Comparison of ENCODE assay signal across 11 cellular contexts in the genomic region with DNA sequence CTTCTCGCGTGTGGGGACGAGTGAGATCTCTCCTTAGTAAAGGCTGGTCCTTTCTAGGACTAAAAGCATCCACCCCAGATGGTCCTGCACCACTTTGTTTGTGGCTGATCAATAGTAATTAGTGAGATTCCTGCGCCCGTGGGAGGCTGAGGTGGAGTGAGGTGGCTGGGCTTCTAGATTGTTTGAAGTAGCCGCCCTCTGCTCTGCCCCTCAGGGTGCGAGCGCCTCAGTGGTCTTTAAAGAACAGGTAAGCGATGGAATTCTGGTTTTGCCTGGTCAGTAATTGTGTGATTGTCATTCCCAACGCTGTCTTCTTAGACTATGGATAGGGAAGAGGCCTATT. TPM values are rescaled to one million over a fixed set of nuclear protein-coding genes. Genes with fewer than 3 reads are reported as not detected.
DNase-seq lines count a peak whose midpoint lies in the region; ATAC-seq, FAIRE-seq and TF ChIP-seq lines count a peak whose summit lies in the region.
"Had no signal": no experiment of that assay in that cellular context is flagged by ENCODE, and none has a peak within 500 bp of the region (broad histone marks: within the 10 kb centered on the region; RNA-seq: fewer than 3 reads in every experiment).

No MANE protein-coding gene starts in this region.

- peaks cover 5 to 20% (median 13%) of the 10 kb centered on the region in 3 donors for H3K4me1 Mint-ChIP-seq in IgD-negative memory B cell
- peaks cover 19% of the 10 kb centered on the region for H3K4me1 Mint-ChIP-seq in activated T-helper 17 cell treated with anti-CD3 and anti-CD28 coated beads, Interleukin-2, amount 50 U/mL, for 72 hours

- ATAC-seq in activated T-helper 17 cell treated with anti-CD3 and anti-CD28 coated beads, Interleukin-2, amount 50 U/mL, for 72 hours (replicated peaks): no peak
- no peak for ATAC-seq in stimulated activated naive CD8-positive, alpha-beta T cell treated with anti-CD3 and anti-CD28 coated beads, Interleukin-15, Interleukin-2, amounts not matched to agents 100 U/mL and 50 U/mL, for 24 hours
- no peak for ATAC-seq in HG03439 (IDR thresholded peaks at IDR 0.05; ENCODE audit: unreplicated experiment)
- no peak for ATAC-seq in GM19324 (IDR thresholded peaks at IDR 0.05; ENCODE audit: low FRiP score, unreplicated experiment)

- H3K4me3 ChIP-seq in keratinocyte (ENCODE audit: control insufficient read depth in 2 of 3, extremely low read depth in 1 of 3, insufficient read depth in 2 of 3, low read depth in 1 of 3, low read length in 3 of 3): peak overlapping the region in 1 of 3 experiments; percentile 43

- TF ChIP-seq CTCF in keratinocyte (optimal IDR thresholded peaks at IDR 0.05 in 1 of 3, IDR thresholded peaks at IDR 0.05 in 1 of 3, conservative IDR thresholded peaks at IDR 0.05 in 1 of 3; ENCODE audit: extremely low read depth in 1 of 3, insufficient read depth in 2 of 3, low read length in 3 of 3): no peak

- H3K9ac ChIP-seq in keratinocyte (ENCODE audit: control insufficient read depth, extremely low read depth, insufficient read depth, low read length): peak overlapping the region; percentile 86

- peaks cover 22% of the 10 kb centered on the region for H3K4me1 ChIP-seq in keratinocyte (ENCODE audit: control insufficient read depth, extremely low read depth, insufficient read depth, low read length)

- H3K36me3 ChIP-seq in keratinocyte (ENCODE audit: control insufficient read depth in 2 of 2, extremely low read depth in 1 of 2, insufficient read depth in 2 of 2, low read length in 2 of 2): peaks cover 2 to 10% of the 10 kb centered on the region in 2 experiments

- H3K79me2 ChIP-seq in keratinocyte (ENCODE audit: control insufficient read depth, insufficient read depth, low read length): peaks cover 71% of the 10 kb centered on the region

- no peaks in the 10 kb centered on the region for H4K20me1 ChIP-seq in keratinocyte (ENCODE audit: control insufficient read depth, extremely low read depth, insufficient read depth, low read length)

- H3K36me3 Mint-ChIP-seq in IgD-negative memory B cell: no peaks in the 10 kb centered on the region
- H3K36me3 Mint-ChIP-seq in activated T-helper 17 cell treated with anti-CD3 and anti-CD28 coated beads, Interleukin-2, amount 50 U/mL, for 72 hours (ENCODE audit: low read depth): peaks cover 24% of the 10 kb centered on the region

- H3K9me3 ChIP-seq in keratinocyte (ENCODE audit: control insufficient read depth, low read depth, low read length): no peaks in the 10 kb centered on the region

- dilution Hi-C loops in keratinocyte (cut with MboI; ENCODE audit: extremely low pct_ligation_motif_present, low sequenced_read_pairs): no loop called here

- no peak for FAIRE-seq in keratinocyte (lab: Jason Lieb, UNC)
- FAIRE-seq: frontal cortex had no signal

- no peaks in the 10 kb centered on the region for H3K9me3 Mint-ChIP-seq in IgD-negative memory B cell
- no peaks in the 10 kb centered on the region for H3K9me3 Mint-ChIP-seq in activated T-helper 17 cell treated with anti-CD3 and anti-CD28 coated beads, Interleukin-2, amount 50 U/mL, for 72 hours

- H2AFZ ChIP-seq in keratinocyte (ENCODE audit: control insufficient read depth, low read length): no peak overlapping the region

- DNase-seq in keratinocyte (ENCODE audit: low read depth, low spot score): no peak
- DNase-seq in stimulated activated naive CD8-positive, alpha-beta T cell treated with anti-CD3 and anti-CD28 coated beads, Interleukin-15, Interleukin-2, amounts not matched to agents 100 U/mL and 50 U/mL, for 24 hours: peak; percentile 24
- DNase-seq in activated CD4-positive, alpha-beta T cell treated with anti-CD3 and anti-CD28 coated beads, Interleukin-2, amount 50 U/mL, for 4 hours: no peak
- no peak for DNase-seq in globus pallidus (ENCODE audit: low spot score)

- peak overlapping the region; percentile 86 for H3K4me2 ChIP-seq in keratinocyte (ENCODE audit: control insufficient read depth, extremely low read depth, insufficient read depth, low read depth, low read length)

- no peaks in the 10 kb centered on the region for H3K9me1 ChIP-seq in keratinocyte (ENCODE audit: control insufficient read depth, extremely low read depth, insufficient read depth, low read length)

- H3K4me3 Mint-ChIP-seq in IgD-negative memory B cell: peak overlapping the region; percentile 27 to 94 (median 89)
- H3K4me3 Mint-ChIP-seq in activated T-helper 17 cell treated with anti-CD3 and anti-CD28 coated beads, Interleukin-2, amount 50 U/mL, for 72 hours: peak overlapping the region; percentile 74

- no peaks in the 10 kb centered on the region for H3K27me3 Mint-ChIP-seq in IgD-negative memory B cell
- H3K27me3 Mint-ChIP-seq in activated T-helper 17 cell treated with anti-CD3 and anti-CD28 coated beads, Interleukin-2, amount 50 U/mL, for 72 hours: no peaks in the 10 kb centered on the region

- H3K27ac ChIP-seq in keratinocyte (ENCODE audit: control insufficient read depth, insufficient read depth, low read length): peak overlapping the region; percentile 96

- no peaks in the 10 kb centered on the region for H3K27me3 ChIP-seq in keratinocyte (ENCODE audit: control insufficient read depth, extremely low read depth, insufficient read depth, low read length)

- H3K27ac Mint-ChIP-seq in IgD-negative memory B cell: peak overlapping the region; percentile 43 to 95 (median 93)
- peak overlapping the region; percentile 61 for H3K27ac Mint-ChIP-seq in activated T-helper 17 cell treated with anti-CD3 and anti-CD28 coated beads, Interleukin-2, amount 50 U/mL, for 72 hours

RNA-seq across cellular contexts. Expression of gene PEX14, which starts 20.7 kb away (rescaled TPM):
- polyA plus RNA-seq in IgD-negative memory B cell (7.6 TPM), keratinocyte (7.3 to 19.4 TPM (median 8.4 TPM) in 3 replicates)
- total RNA-seq in activated T-helper 17 cell treated with anti-CD3 and anti-CD28 coated beads, Interleukin-2, amount 50 U/mL, for 72 hours: 10 to 100 TPM; 18.4 to 21.7 TPM
- 3.3 TPM for polyA plus RNA-seq in keratinocyte (2011; ENCODE audit: low read depth)
- polyA plus RNA-seq in keratinocyte (2011; cell fraction: cytosol; rRNA removed): 7.5 and 15.1 TPM in 2 replicates
- polyA plus RNA-seq in keratinocyte (2011; cell fraction: nucleus; rRNA removed): 35.5 and 39.3 TPM in 2 replicates
- polyA plus RNA-seq in keratinocyte (2012; ENCODE audit: low replicate concordance): 16.7 and 23.8 TPM in 2 replicates
- 9.4 to 18.0 TPM (median 10.6 TPM) in 3 replicates for polyA minus RNA-seq in keratinocyte
- 14.6 TPM for polyA minus RNA-seq in keratinocyte (2011; cell fraction: cytosol; rRNA and poly(A)+ RNA removed)
- polyA minus RNA-seq in keratinocyte (2011; cell fraction: nucleus; rRNA and poly(A)+ RNA removed): 12.5 and 18.2 TPM in 2 replicates

RNA-seq across cellular contexts. Expression of gene DFFA, which starts 23.1 kb away (rescaled TPM):
- 37.5 TPM for polyA plus RNA-seq in IgD-negative memory B cell
- total RNA-seq in activated T-helper 17 cell treated with anti-CD3 and anti-CD28 coated beads, Interleukin-2, amount 50 U/mL, for 72 hours: 10 to 100 TPM; 27.4 to 54.5 TPM
- 44.4 to 63.1 TPM (median 53.1 TPM) in 3 replicates for polyA plus RNA-seq in keratinocyte
- 35.4 TPM for polyA plus RNA-seq in keratinocyte (2011; ENCODE audit: low read depth)
- polyA plus RNA-seq in keratinocyte (2011; cell fraction: cytosol; rRNA removed): 40.6 and 46.4 TPM in 2 replicates
- polyA plus RNA-seq in keratinocyte (2011; cell fraction: nucleus; rRNA removed): 31.0 and 31.3 TPM in 2 replicates
- polyA plus RNA-seq in keratinocyte (2012; ENCODE audit: low replicate concordance): 18.7 and 58.0 TPM in 2 replicates
- 55.7 to 77.5 TPM (median 66.3 TPM) in 3 replicates for polyA minus RNA-seq in keratinocyte
- polyA minus RNA-seq in keratinocyte (2011; cell fraction: cytosol; rRNA and poly(A)+ RNA removed): 36.6 TPM
- 16.8 and 30.4 TPM in 2 replicates for polyA minus RNA-seq in keratinocyte (2011; cell fraction: nucleus; rRNA and poly(A)+ RNA removed)

RNA-seq across cellular contexts. Expression of gene CORT, which starts 45.6 kb away (rescaled TPM):
- polyA plus RNA-seq in IgD-negative memory B cell: not detected
- under 1 TPM in 1 of 2 donors, not detected in 1; 0.24 TPM for total RNA-seq in activated T-helper 17 cell treated with anti-CD3 and anti-CD28 coated beads, Interleukin-2, amount 50 U/mL, for 72 hours
- 0.17 TPM in 1 of 3 replicates, not detected in the others for polyA plus RNA-seq in keratinocyte
- not detected for polyA plus RNA-seq in keratinocyte (2011; ENCODE audit: low read depth)
- not detected in 2 replicates for polyA plus RNA-seq in keratinocyte (2011; cell fraction: cytosol; rRNA removed)
- polyA plus RNA-seq in keratinocyte (2011; cell fraction: nucleus; rRNA removed): 0.27 TPM in 1 of 2 replicates, not detected in the other
- polyA plus RNA-seq in keratinocyte (2012; ENCODE audit: low replicate concordance): not detected in 2 replicates
- not detected in 3 replicates for polyA minus RNA-seq in keratinocyte
- polyA minus RNA-seq in keratinocyte (2011; cell fraction: cytosol; rRNA and poly(A)+ RNA removed): not detected
- polyA minus RNA-seq in keratinocyte (2011; cell fraction: nucleus; rRNA and poly(A)+ RNA removed): not detected in 2 replicates
- total RNA-seq: RPMI7951, subcutaneous adipose tissue had no signal
